1 cellular context compared by ENCODE assay signal in the genomic region with DNA sequence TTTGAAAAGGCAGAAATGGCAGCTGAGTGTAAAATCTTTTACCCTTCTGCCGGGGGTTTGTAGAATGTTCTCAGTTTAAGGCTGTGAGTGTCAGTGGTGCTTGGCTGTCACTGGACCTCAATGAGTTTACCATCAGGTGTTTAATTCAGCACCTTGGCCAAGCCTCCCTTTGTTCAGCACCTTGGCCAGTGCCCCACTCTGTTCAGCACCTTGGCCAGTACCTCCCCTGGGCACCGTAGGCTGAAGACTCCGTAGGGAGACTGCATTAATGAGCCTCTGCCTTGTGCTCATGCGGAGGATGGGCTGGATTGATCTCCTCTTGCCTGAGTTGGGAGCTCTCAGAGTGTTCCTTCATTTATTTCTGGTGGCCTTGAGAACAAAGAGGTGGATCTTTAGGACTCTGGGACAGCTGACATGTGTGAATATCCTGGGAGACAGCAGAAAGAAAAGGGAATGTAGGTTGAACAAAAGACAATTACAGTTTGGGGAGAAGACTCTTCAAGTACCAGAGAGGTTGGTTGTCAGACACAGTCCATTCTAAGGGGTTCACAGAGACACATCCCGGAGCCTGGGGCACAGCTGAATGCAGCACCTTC.
TF ChIP-seq lines count a peak whose summit lies in the region.

No MANE protein-coding gene starts in this region.

TF ChIP-seq in K562, 482 proteins besides CTCF, POLR2A, EP300 and RAD21 (continued from another document):
- TF ChIP-seq ZNF165 (CRISPR knock-in tag; IDR thresholded peaks at IDR 0.05; ENCODE audit: borderline replicate concordance), result no peak
- peak; percentile 70; the same call in 1 of the 2 replicates for TF ChIP-seq ATF1 (CRISPR knock-in tag; IDR thresholded peaks at IDR 0.05)
- no peak for TF ChIP-seq ATF1 (tag; IDR thresholded peaks at IDR 0.05)
- TF ChIP-seq HDAC3 (IDR thresholded peaks at IDR 0.05; ENCODE audit: borderline replicate concordance, partially characterized antibody), result no peak
- TF ChIP-seq ZNF253 (CRISPR knock-in tag; conservative IDR thresholded peaks at IDR 0.05), result no peak
- TF ChIP-seq CHCHD3 (CRISPR knock-in tag; IDR thresholded peaks at IDR 0.05), result no peak
- TF ChIP-seq COPS2 (conservative IDR thresholded peaks at IDR 0.05), result no peak
